Comparison of ENCODE assay signal across 18 cellular contexts in the genomic region with DNA sequence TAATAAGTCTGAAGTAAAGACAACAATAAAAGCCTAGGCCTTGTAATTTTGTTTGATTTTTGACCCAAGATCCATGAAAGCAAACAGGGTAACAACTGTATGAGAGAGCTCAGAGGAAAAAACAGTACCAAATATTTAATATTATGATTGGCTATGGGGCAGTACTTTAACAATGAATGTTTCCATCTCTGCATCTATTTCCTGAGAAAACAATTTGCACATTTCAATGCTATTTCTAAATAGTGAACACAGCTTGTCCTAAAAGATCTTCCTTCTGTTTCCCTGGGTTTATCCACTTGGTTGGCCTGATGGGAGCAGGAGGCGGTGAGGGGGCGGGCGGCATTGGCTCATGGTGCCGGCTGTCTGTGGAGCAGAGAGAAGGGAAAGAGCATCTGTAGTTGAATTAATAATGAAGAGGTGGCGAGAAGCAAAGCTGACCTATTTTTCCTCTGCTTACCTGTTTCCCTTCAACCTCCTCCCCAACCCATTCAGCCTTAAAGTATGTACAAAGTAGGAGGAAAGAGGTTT.
A peak's percentile ranks its signal among the peaks of the same experiment; 100 is the strongest.
DNase-seq lines count a peak whose midpoint lies in the region; ATAC-seq and TF ChIP-seq lines count a peak whose summit lies in the region.
"Had no signal": no experiment of that assay in that cellular context is flagged by ENCODE, and none has a peak within 500 bp of the region (broad histone marks: within the 10 kb centered on the region; RNA-seq: fewer than 3 reads in every experiment).

No MANE protein-coding gene starts in this region.

- H3K9me3 ChIP-seq in breast epithelium (no peaks in the 10 kb centered on the region), mammary epithelial cell (replicated peaks; ENCODE audit: insufficient read depth, low read length) (no peaks in the 10 kb centered on the region)
- H3K9me3 ChIP-seq: BLaER1 treated with 17β-estradiol and CSF1 and Interleukin-3, amounts not matched to agents 10 nM and 100 nM; MG63 had no signal

- H3K36me3 ChIP-seq in breast epithelium (no peaks in the 10 kb centered on the region), mammary epithelial cell (ENCODE audit: insufficient read depth, low read length) (no peaks in the 10 kb centered on the region)
- H3K36me3 ChIP-seq: BLaER1 treated with 17β-estradiol and CSF1 and Interleukin-3, amounts not matched to agents 10 nM and 100 nM; MG63 had no signal

- intact Hi-C loops in breast epithelium (cut with DNase I; ENCODE audit: low total_unique reads) (no loop called here), mammary epithelial cell (cut with micrococcal nuclease) (no loop called here), head of caudate nucleus (cut with DNase I) (no loop called here)

- H3K4me2 ChIP-seq in mammary epithelial cell (ENCODE audit: insufficient read depth, low read depth, low read length), result no peak overlapping the region
- H3K4me2 ChIP-seq: BLaER1 treated with 17β-estradiol and CSF1 and Interleukin-3, amounts not matched to agents 10 nM and 100 nM; KMS-11; PC-9 had no signal

- no peaks in the 10 kb centered on the region for H4K20me1 ChIP-seq in mammary epithelial cell (ENCODE audit: insufficient read depth, low read length)
- H4K20me1 ChIP-seq: BLaER1 treated with 17β-estradiol and CSF1 and Interleukin-3, amounts not matched to agents 10 nM and 100 nM had no signal

- no peak overlapping the region for H3K4me3 ChIP-seq in breast epithelium
- no peak overlapping the region for H3K4me3 ChIP-seq in mammary epithelial cell (replicated peaks in 1 of 3; ENCODE audit: insufficient read depth in 1 of 3, low read depth in 2 of 3, low read length in 3 of 3)
- H3K4me3 ChIP-seq: BLaER1 treated with 17β-estradiol and CSF1 and Interleukin-3, amounts not matched to agents 10 nM and 100 nM; MG63; PC-9 had no signal

- H2AFZ ChIP-seq in mammary epithelial cell (ENCODE audit: low read depth, low read length), result no peak overlapping the region
- H2AFZ ChIP-seq: PC-9 had no signal

- in situ Hi-C loops in mammary epithelial cell (cut with MboI; ENCODE audit: low sequenced_read_pairs in 2 of 2), result no loop called here

- DNase-seq in breast epithelium (ENCODE audit: low spot score in 2 of 2) (no peak), mammary epithelial cell (no peak), cerebellar nuclear complex (lab: John Stamatoyannopoulos, UW) (peak; percentile 17 to 73), head of caudate nucleus (peak in 24 of 42 donors; percentile 13 to 68 (median 38)), DMS79 (lab: John Stamatoyannopoulos, UW) (no peak)
- DNase-seq: 8988T, H9, MG63, NCI-H1092 treated with DMSO at 0.1 percent for 48 hours, NCI-H187, NCI-H446 treated with DMSO at 0.1 percent for 48 hours, NCI-H774, PC-9 had no signal

- dilution Hi-C loops in mammary epithelial cell (cut with HindIII; ENCODE audit: low sequenced_read_pairs), result no loop called here

- 65% methylated on average over 5 of the region's 5 CpGs for WGBS in mammary epithelial cell (ENCODE audit: low coverage, missing lambda C conversion rate)

- H3K4me1 ChIP-seq in breast epithelium (no peaks in the 10 kb centered on the region), mammary epithelial cell (ENCODE audit: insufficient read depth, low read length) (no peaks in the 10 kb centered on the region)

- no peak overlapping the region for H3K9ac ChIP-seq in mammary epithelial cell (ENCODE audit: insufficient read depth, low read length)
- H3K9ac ChIP-seq: BLaER1 treated with 17β-estradiol and CSF1 and Interleukin-3, amounts not matched to agents 10 nM and 100 nM; KMS-11 had no signal

- no peaks in the 10 kb centered on the region for H3K79me2 ChIP-seq in mammary epithelial cell (ENCODE audit: insufficient read depth, low read length)

- no TSS peak for BruUV-seq in mammary epithelial cell (replicated peaks; lab: Mats Ljungman, UMichigan)

- ATAC-seq in GM19455 (IDR thresholded peaks at IDR 0.05; ENCODE audit: unreplicated experiment) (no peak), HG03378 (IDR thresholded peaks at IDR 0.05; ENCODE audit: unreplicated experiment) (no peak)

- H3K27me3 ChIP-seq in breast epithelium, result no peaks in the 10 kb centered on the region
- no peaks in the 10 kb centered on the region for H3K27me3 ChIP-seq in mammary epithelial cell (ENCODE audit: insufficient read depth, low read length)
- H3K27me3 ChIP-seq: BLaER1 treated with 17β-estradiol and CSF1 and Interleukin-3, amounts not matched to agents 10 nM and 100 nM; MG63 had no signal

- CTCF ChIA-PET in mammary epithelial cell (lab: Charles Lee; ENCODE audit: low non-redundant PET), result no interaction called here

- no peak for TF ChIP-seq POLR2A in breast epithelium (IDR thresholded peaks at IDR 0.05)

- H3K27ac ChIP-seq in breast epithelium, result peak overlapping the region; percentile 20 to 69
- H3K27ac ChIP-seq in mammary epithelial cell (ENCODE audit: insufficient read depth, low read depth, low read length), result no peak overlapping the region
- peak overlapping the region; percentile 90 for H3K27ac ChIP-seq in temporal lobe (ENCODE audit: low read depth, low read length)
- H3K27ac ChIP-seq: BLaER1 treated with 17β-estradiol and CSF1 and Interleukin-3, amounts not matched to agents 10 nM and 100 nM; KMS-11; PC-9 had no signal

- TF ChIP-seq CTCF in breast epithelium (IDR thresholded peaks at IDR 0.05) (no peak), mammary epithelial cell (conservative IDR thresholded peaks at IDR 0.05 in 1 of 2, IDR thresholded peaks at IDR 0.05 in 1 of 2; ENCODE audit: extremely low read depth in 1 of 2, insufficient read depth in 1 of 2, low read depth in 1 of 2, low read length in 2 of 2) (no peak)

Comparison
In these comparisons a context has a peak if more than half of its experiments do, and no peak if none do; other contexts are left out.
1. DNase-seq: peak in cerebellar nuclear complex (2 of 2) and head of caudate nucleus (24 of 42); none in breast epithelium (0 of 2), mammary epithelial cell (single experiment) and DMS79 (single experiment).